In the genomic region with DNA sequence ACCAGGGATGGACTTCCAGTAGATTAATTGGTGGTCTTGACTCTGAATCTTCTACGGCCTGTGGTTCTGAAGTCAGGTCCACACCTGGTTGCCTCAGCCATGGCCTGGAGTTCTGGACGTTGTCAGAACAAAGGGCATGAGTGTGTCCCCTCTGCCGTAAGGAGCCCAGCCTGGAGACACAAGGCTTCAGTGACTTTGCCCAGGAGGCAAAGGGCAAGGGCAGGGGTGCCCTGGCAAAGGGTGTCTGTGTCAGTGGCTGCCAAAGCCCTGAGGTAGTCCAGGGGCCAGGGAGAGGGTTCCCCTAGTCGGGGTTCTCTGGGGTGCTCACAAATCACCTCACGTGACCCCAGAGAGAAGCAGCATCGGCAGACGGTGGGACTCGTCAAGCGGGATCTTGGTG, we compare ENCODE assay signal across 23 cellular contexts.
"Had no signal": no experiment of that assay in that cellular context is flagged by ENCODE, and none has a peak within 500 bp of the region (broad histone marks: within the 10 kb centered on the region; RNA-seq: fewer than 3 reads in every experiment).

No MANE protein-coding gene starts in this region.

- H3K36me3 ChIP-seq: breast epithelium, MG63 had no signal

- H3K4me1 ChIP-seq: breast epithelium had no signal

- ATAC-seq: T-helper 17 cell, WTC11 had no signal

- H3K4me3 ChIP-seq: breast epithelium, MG63 had no signal

- DNase-seq: activated CD4-positive, alpha-beta memory T cell treated with anti-CD3 and anti-CD28 coated beads for 36 hours; activated CD4-positive, alpha-beta T cell treated with anti-CD3 and anti-CD28 coated beads for 1 hour; activated CD4-positive, alpha-beta T cell treated with anti-CD3 and anti-CD28 coated beads, Interleukin-2, amount 10 ng/mL, durations not matched to agents 7 days and 5 days; activated effector memory CD4-positive, alpha-beta T cell treated with Interleukin-2 at 50 U/mL for 16 hours; activated naive CD4-positive, alpha-beta T cell; activated T-cell treated with anti-CD3 and anti-CD28 coated beads, Interleukin-2, amount 50 U/mL, for 24 hours; aorta; caudate nucleus; KG1; MG63; NCI-H1105; NCI-H1436; NCI-H1694 treated with DMSO at 0.1 percent for 48 hours; NCI-H2029 treated with DMSO at 0.1 percent for 48 hours; NCI-H345; NCI-H510A; NCI-H526 treated with DMSO at 0.1 percent for 48 hours; NCI-H82; SIG-M5; T-helper 17 cell; T-helper 9 cell had no signal

- H3K27ac ChIP-seq: breast epithelium had no signal

- H3K9me3 ChIP-seq: breast epithelium, MG63 had no signal

- H3K27me3 ChIP-seq: breast epithelium, MG63 had no signal
